Comparison of ENCODE assay signal across 14 cellular contexts in genomic region chr7:139696547-139696946, GRCh38.
DNase-seq lines count a peak whose midpoint lies in the region; ATAC-seq and TF ChIP-seq lines count a peak whose summit lies in the region.
"Had no signal": no experiment of that assay in that cellular context is flagged by ENCODE, and none has a peak within 500 bp of the region (broad histone marks: within the 10 kb centered on the region; RNA-seq: fewer than 3 reads in every experiment).

No MANE protein-coding gene starts in this region.

- H2BK15ac ChIP-seq in mesendoderm (replicated peaks; ENCODE audit: low read depth): no peak overlapping the region

- POLR2A ChIA-PET in T-cell (lab: Charles Lee): no interaction called here

- H3K79me2 ChIP-seq in mesendoderm (ENCODE audit: control insufficient read depth, insufficient read depth, low read length) (no peaks in the 10 kb centered on the region), neural progenitor cell (ENCODE audit: low read depth) (no peaks in the 10 kb centered on the region)

- no peaks in the 10 kb centered on the region for H3K36me3 Mint-ChIP-seq in activated naive CD4-positive, alpha-beta T cell treated with anti-CD3 and anti-CD28 coated beads, Interleukin-2, amount 50 U/mL, for 72 hours
- peaks cover 42% of the 10 kb centered on the region for H3K36me3 Mint-ChIP-seq in T-cell
- peaks cover 43% of the 10 kb centered on the region for H3K36me3 Mint-ChIP-seq in stimulated activated memory B cell treated with anti-CD40 and anti-IgM and Interleukin-4, amounts not matched to agents 10 μg/mL and 1 μg/mL and 100 μg/mL, for 72 hours
- peaks cover 14% of the 10 kb centered on the region for H3K36me3 Mint-ChIP-seq in neural progenitor cell

- H3K79me1 ChIP-seq in mesendoderm (ENCODE audit: low read length): no peaks in the 10 kb centered on the region

- H3K27me3 Mint-ChIP-seq in T-cell (no peaks in the 10 kb centered on the region), neural progenitor cell (ENCODE audit: insufficient read depth, low read depth) (no peaks in the 10 kb centered on the region)
- no peaks in the 10 kb centered on the region for H3K27me3 Mint-ChIP-seq in stimulated activated memory B cell treated with anti-CD40 and anti-IgM and Interleukin-4, amounts not matched to agents 10 μg/mL and 1 μg/mL and 100 μg/mL, for 72 hours
- H3K27me3 Mint-ChIP-seq: CD4-positive, CD25-positive, alpha-beta regulatory T cell had no signal

- H3K4me1 ChIP-seq in mesendoderm (ENCODE audit: control insufficient read depth, low read depth, low read length) (peaks cover 3% of the 10 kb centered on the region), neural progenitor cell (peaks cover 12% of the 10 kb centered on the region)

- no CpG with 5 or more reads among the region's 3 CpGs for WGBS in mesendoderm (ENCODE audit: extremely low coverage, insufficient coverage, low lambda C conversion rate)

- H4K5ac ChIP-seq in mesendoderm (ENCODE audit: low read length): no peak overlapping the region

- H2BK5ac ChIP-seq in mesendoderm (ENCODE audit: low read length): no peak overlapping the region

- H3K9ac ChIP-seq in mesendoderm (ENCODE audit: low read length) (no peak overlapping the region), neural progenitor cell (no peak overlapping the region)

- no peak overlapping the region for H3K18ac ChIP-seq in mesendoderm (ENCODE audit: low read length)

- no peaks in the 10 kb centered on the region for H3K9me3 Mint-ChIP-seq in activated naive CD4-positive, alpha-beta T cell treated with anti-CD3 and anti-CD28 coated beads, Interleukin-2, amount 50 U/mL, for 72 hours
- H3K9me3 Mint-ChIP-seq in T-cell: no peaks in the 10 kb centered on the region
- H3K9me3 Mint-ChIP-seq in stimulated activated memory B cell treated with anti-CD40 and anti-IgM and Interleukin-4, amounts not matched to agents 10 μg/mL and 1 μg/mL and 100 μg/mL, for 72 hours: no peaks in the 10 kb centered on the region
- no peaks in the 10 kb centered on the region for H3K9me3 Mint-ChIP-seq in neural progenitor cell
- H3K9me3 Mint-ChIP-seq: activated T-helper 1 cell treated with anti-CD3 and anti-CD28 coated beads, Interleukin-12 subunit alpha, Interleukin-12 subunit beta, Interleukin-2, Interleukin-4 antibody, amounts not matched to agents 30 ng/mL and 10 ng/mL and 1 ng/mL, durations not matched to agents 14 hours and 24 hours and 36 hours; CD4-positive, CD25-positive, alpha-beta regulatory T cell had no signal

- no peak overlapping the region for H2AFZ ChIP-seq in neural progenitor cell (replicated peaks)

- DNase-seq in activated naive CD4-positive, alpha-beta T cell treated with anti-CD3 and anti-CD28 coated beads, Interleukin-2, amount 50 U/mL, for 72 hours (ENCODE audit: low spot score in 2 of 2): no peak
- no peak for DNase-seq in activated naive CD4-positive, alpha-beta T cell treated with anti-CD3 and anti-CD28 coated beads, Interleukin-2, amount 50 U/mL, for 16 hours
- DNase-seq in T-cell (peak in 3 of 34 experiments; percentile 17 to 24 (median 22)), mesendoderm (no peak), neural progenitor cell (ENCODE audit: low spot score) (no peak)
- DNase-seq: islet precursor cell; NCI-H1436; SHP77 treated with DMSO at 0.1 percent for 48 hours; stimulated activated naive CD4-positive, alpha-beta T cell treated with Interleukin-2 at 50 U/mL for 16 hours had no signal

- H3K4me2 ChIP-seq in mesendoderm (ENCODE audit: low read length) (no peak overlapping the region), neural progenitor cell (no peak overlapping the region)

- peak overlapping the region; percentile 86 to 90 for H3K27ac Mint-ChIP-seq in activated naive CD4-positive, alpha-beta T cell treated with anti-CD3 and anti-CD28 coated beads, Interleukin-2, amount 50 U/mL, for 72 hours
- H3K27ac Mint-ChIP-seq in T-cell: peak overlapping the region in 1 of 2 donors; percentile 19
- peak overlapping the region; percentile 70 for H3K27ac Mint-ChIP-seq in stimulated activated memory B cell treated with anti-CD40 and anti-IgM and Interleukin-4, amounts not matched to agents 10 μg/mL and 1 μg/mL and 100 μg/mL, for 72 hours
- H3K27ac Mint-ChIP-seq in neural progenitor cell: no peak overlapping the region

- no peaks in the 10 kb centered on the region for H3K27me3 ChIP-seq in mesendoderm (ENCODE audit: insufficient read depth, low read length, poor library complexity)
- H3K27me3 ChIP-seq in neural progenitor cell: no peaks in the 10 kb centered on the region

- H2AK5ac ChIP-seq in mesendoderm (ENCODE audit: low read length): no peak overlapping the region

- H3K9me3 ChIP-seq in neural progenitor cell (ENCODE audit: low read depth): no peaks in the 10 kb centered on the region

- H3K4ac ChIP-seq in mesendoderm (ENCODE audit: low read depth, low read length): no peak overlapping the region

- H2BK120ac ChIP-seq in mesendoderm (ENCODE audit: low read depth, low read length): no peak overlapping the region

- H3K4me3 ChIP-seq in mesendoderm (ENCODE audit: low read length): no peak overlapping the region
- no peak overlapping the region for H3K4me3 ChIP-seq in neural progenitor cell

- H3K4me3 Mint-ChIP-seq in T-cell (peak overlapping the region in 1 of 3 donors; percentile 17), neural progenitor cell (no peak overlapping the region)
- H3K4me3 Mint-ChIP-seq in stimulated activated memory B cell treated with anti-CD40 and anti-IgM and Interleukin-4, amounts not matched to agents 10 μg/mL and 1 μg/mL and 100 μg/mL, for 72 hours: no peak overlapping the region
- H3K4me3 Mint-ChIP-seq: activated T-helper 1 cell treated with anti-CD3 and anti-CD28 coated beads, Interleukin-12 subunit alpha, Interleukin-12 subunit beta, Interleukin-2, Interleukin-4 antibody, amounts not matched to agents 30 ng/mL and 10 ng/mL and 1 ng/mL, durations not matched to agents 14 hours and 24 hours and 36 hours; CD4-positive, CD25-positive, alpha-beta regulatory T cell had no signal

- H4K20me1 ChIP-seq in neural progenitor cell (ENCODE audit: low read depth): peaks cover 51% of the 10 kb centered on the region

- H3K27ac ChIP-seq in mesendoderm (ENCODE audit: low read depth, low read length): no peak overlapping the region
- H3K27ac ChIP-seq in neural progenitor cell: no peak overlapping the region

- CTCF ChIA-PET in T-cell (lab: Charles Lee): no interaction called here

- TF ChIP-seq CTCF in neural progenitor cell (IDR thresholded peaks at IDR 0.05): no peak

- no peak overlapping the region for H3K56ac ChIP-seq in mesendoderm (ENCODE audit: low read length)

- ATAC-seq in activated naive CD4-positive, alpha-beta T cell treated with anti-CD3 and anti-CD28 coated beads, Interleukin-2, amount 50 U/mL, for 72 hours: peak; percentile 87 to 98
- ATAC-seq in HG02884 (IDR thresholded peaks at IDR 0.05; ENCODE audit: unreplicated experiment) (peak; percentile 73), T-cell (replicated peaks in 1 of 4) (peak in 3 of 4 experiments; percentile 33 to 94 (median 50)), HG03039 (IDR thresholded peaks at IDR 0.05; ENCODE audit: unreplicated experiment) (no peak)
- peak; percentile 84 for ATAC-seq in stimulated activated memory B cell treated with anti-CD40 and anti-IgM and Interleukin-4, amounts not matched to agents 10 μg/mL and 1 μg/mL and 100 μg/mL, for 72 hours

- H4K8ac ChIP-seq in mesendoderm (ENCODE audit: low read depth, low read length): no peak overlapping the region

- H3K36me3 ChIP-seq in mesendoderm (ENCODE audit: control insufficient read depth, insufficient read depth, low read length): no peaks in the 10 kb centered on the region
- no peaks in the 10 kb centered on the region for H3K36me3 ChIP-seq in neural progenitor cell

- H3K4me1 Mint-ChIP-seq in T-cell (peaks cover 33 to 44% (median 38%) of the 10 kb centered on the region in 3 donors), neural progenitor cell (peaks cover 25% of the 10 kb centered on the region)
- H3K4me1 Mint-ChIP-seq in stimulated activated memory B cell treated with anti-CD40 and anti-IgM and Interleukin-4, amounts not matched to agents 10 μg/mL and 1 μg/mL and 100 μg/mL, for 72 hours: peaks cover 69% of the 10 kb centered on the region

- no peak overlapping the region for H3K23ac ChIP-seq in mesendoderm (ENCODE audit: low read length)

- H3F3A ChIP-seq in neural progenitor cell (ENCODE audit: low read depth): peaks cover 10% of the 10 kb centered on the region
